17 cellular contexts compared by ENCODE assay signal in genomic region chr4:57214654-57215411, GRCh38.
A peak's percentile ranks its signal among the peaks of the same experiment; 100 is the strongest.
DNase-seq lines count a peak whose midpoint lies in the region; ATAC-seq and TF ChIP-seq lines count a peak whose summit lies in the region.
"Had no signal": no experiment of that assay in that cellular context is flagged by ENCODE, and none has a peak within 500 bp of the region (broad histone marks: within the 10 kb centered on the region; RNA-seq: fewer than 3 reads in every experiment).

No MANE protein-coding gene starts in this region.

- H3K27me3 Mint-ChIP-seq in MCF 10A (ENCODE audit: insufficient read depth, unreplicated experiment), result no peaks in the 10 kb centered on the region

- CTCF ChIA-PET in MCF 10A (lab: Yijun Ruan, JAX), result interaction anchor here (1.2 kb wide), 1 partner anchor 50 kb away, joined by 3 read pairs; no protein-coding TSS in a partner anchor

- BruUV-seq in MCF 10A (replicated peaks; lab: Mats Ljungman, UMichigan), result no TSS peak

- no peaks in the 10 kb centered on the region for H3K27me3 ChIP-seq in breast epithelium
- H3K27me3 ChIP-seq in right atrium auricular region, result no peaks in the 10 kb centered on the region
- no peaks in the 10 kb centered on the region for H3K27me3 ChIP-seq in psoas muscle (ENCODE audit: insufficient read depth in 3 of 3, low read length in 2 of 3)
- H3K27me3 ChIP-seq: BLaER1 had no signal

- ATAC-seq in psoas muscle, result no peak
- ATAC-seq: HCT116 had no signal

- no peak for TF ChIP-seq POLR2A in breast epithelium (IDR thresholded peaks at IDR 0.05)

- H3K9me3 Mint-ChIP-seq in MCF 10A (ENCODE audit: unreplicated experiment), result peaks cover 8% of the 10 kb centered on the region

- H3K4me3 ChIP-seq in breast epithelium, result no peak overlapping the region
- H3K4me3 ChIP-seq in epithelial cell of esophagus (ENCODE audit: low read length), result no peak overlapping the region
- H3K4me3 ChIP-seq in right atrium auricular region, result no peak overlapping the region
- H3K4me3 ChIP-seq in psoas muscle, result no peak overlapping the region
- H3K4me3 ChIP-seq: BLaER1 had no signal

- no peaks in the 10 kb centered on the region for H3K4me1 ChIP-seq in breast epithelium
- no peaks in the 10 kb centered on the region for H3K4me1 ChIP-seq in right atrium auricular region
- H3K4me1 ChIP-seq in psoas muscle, result no peaks in the 10 kb centered on the region
- H3K4me1 ChIP-seq: BLaER1 had no signal

- DNase-seq in MCF 10A (ENCODE audit: unreplicated experiment), result peak; percentile 45
- DNase-seq in breast epithelium (ENCODE audit: low spot score in 2 of 2), result no peak
- DNase-seq in RKO (ENCODE audit: low spot score), result peak; percentile 6
- DNase-seq in epithelial cell of esophagus (ENCODE audit: low read depth), result peak; percentile 52
- no peak for DNase-seq in right atrium auricular region (ENCODE audit: low spot score)
- no peak for DNase-seq in psoas muscle
- no peak for DNase-seq in NCI-H1048 (lab: John Stamatoyannopoulos, UW)
- no peak for DNase-seq in GOT3 (lab: John Stamatoyannopoulos, UW)
- DNase-seq: DMS 273 treated with DMSO at 0.1 percent for 48 hours, NCI-H1105 treated with DMSO at 0.1 percent for 48 hours, NCI-H187 treated with DMSO at 0.1 percent for 48 hours, NCI-H446 treated with DMSO at 0.1 percent for 48 hours, NCI-H748 treated with DMSO at 0.1 percent for 48 hours had no signal

- POLR2A ChIA-PET in MCF 10A (lab: Yijun Ruan, JAX), result no interaction called here

- intact Hi-C loops in MCF 10A (cut with micrococcal nuclease) (no loop called here), breast epithelium (cut with DNase I; ENCODE audit: low total_unique reads) (no loop called here), psoas muscle (cut with DNase I) (no loop called here)

- WGBS in psoas muscle, 3 donors, result 40 to 60% (median 47%) methylated on average over 8 of the region's 8 CpGs

- H3K9me3 ChIP-seq in breast epithelium, result no peaks in the 10 kb centered on the region
- peaks cover 0 to 6% of the 10 kb centered on the region in 2 donors for H3K9me3 ChIP-seq in right atrium auricular region
- H3K9me3 ChIP-seq in psoas muscle, result no peaks in the 10 kb centered on the region
- H3K9me3 ChIP-seq: BLaER1 had no signal

- H3K4me1 Mint-ChIP-seq in MCF 10A (ENCODE audit: insufficient read depth, unreplicated experiment), result no peaks in the 10 kb centered on the region

- H3K27ac Mint-ChIP-seq in MCF 10A (ENCODE audit: low read depth, unreplicated experiment), result no peak overlapping the region

- TF ChIP-seq CTCF in MCF 10A (IDR thresholded peaks at IDR 0.05; ENCODE audit: unreplicated experiment) (no peak), breast epithelium (IDR thresholded peaks at IDR 0.05) (no peak), epithelial cell of esophagus (IDR thresholded peaks at IDR 0.05; ENCODE audit: insufficient read depth, low read depth, low read length, missing control alignments) (no peak), right atrium auricular region (IDR thresholded peaks at IDR 0.05) (no peak), psoas muscle (IDR thresholded peaks at IDR 0.05) (no peak)

- no peaks in the 10 kb centered on the region for H3K36me3 Mint-ChIP-seq in MCF 10A (ENCODE audit: insufficient read depth, unreplicated experiment)

- no peak overlapping the region for H3K27ac ChIP-seq in breast epithelium
- no peak overlapping the region for H3K27ac ChIP-seq in right atrium auricular region
- H3K27ac ChIP-seq in psoas muscle, result no peak overlapping the region
- H3K27ac ChIP-seq: 22Rv1, BLaER1, RWPE1 had no signal

- H3K36me3 ChIP-seq in breast epithelium (no peaks in the 10 kb centered on the region), right atrium auricular region (no peaks in the 10 kb centered on the region), psoas muscle (ENCODE audit: insufficient read depth in 1 of 2, low read depth in 1 of 2) (no peaks in the 10 kb centered on the region)
- H3K36me3 ChIP-seq: BLaER1 had no signal

- H3K4me3 Mint-ChIP-seq in MCF 10A (ENCODE audit: unreplicated experiment), result no peak overlapping the region

Comparison
In these comparisons a context has a peak if more than half of its experiments do, and no peak if none do; other contexts are left out.
1. DNase-seq: peak in MCF 10A (single experiment), RKO (single experiment) and epithelial cell of esophagus (single experiment); none in breast epithelium (0 of 2), right atrium auricular region (single experiment), psoas muscle (0 of 2), NCI-H1048 (single experiment) and GOT3 (single experiment).